9 cellular contexts compared by ENCODE assay signal in genomic region chr3:16482770-16483531, GRCh38. TPM values are rescaled to one million over a fixed set of nuclear protein-coding genes. Genes with fewer than 3 reads are reported as not detected.
A peak's percentile ranks its signal among the peaks of the same experiment; 100 is the strongest.
DNase-seq lines count a peak whose midpoint lies in the region; ATAC-seq and TF ChIP-seq lines count a peak whose summit lies in the region.
"Had no signal": no experiment of that assay in that cellular context is flagged by ENCODE, and none has a peak within 500 bp of the region (broad histone marks: within the 10 kb centered on the region; RNA-seq: fewer than 3 reads in every experiment).

No MANE protein-coding gene starts in this region.

- H3K4me3 Mint-ChIP-seq in CD4-positive, alpha-beta memory T cell = peak overlapping the region; percentile 7 to 81 (median 69)
- H3K4me3 Mint-ChIP-seq: brain had no signal

- CTCF ChIA-PET in CD4-positive, alpha-beta memory T cell (lab: Charles Lee; ENCODE audit: partially characterized antibody) = interaction anchor here (0.7 to 4.8 kb wide), 11 partner anchors 10 to 217 kb away, joined by 3 to 26 read pairs (median 4); partner anchors contain the start of genes OXNAD1 and RFTN1

- peaks cover 21 to 39% of the 10 kb centered on the region in 2 donors for H3K36me3 Mint-ChIP-seq in CD4-positive, alpha-beta memory T cell
- H3K36me3 Mint-ChIP-seq: brain had no signal

- H3K9ac ChIP-seq in colonic mucosa (ENCODE audit: low read depth in 2 of 2, low read length in 2 of 2) = no peak overlapping the region

- no peaks in the 10 kb centered on the region for H3K9me3 Mint-ChIP-seq in CD4-positive, alpha-beta memory T cell
- H3K9me3 Mint-ChIP-seq: brain had no signal

- TF ChIP-seq CTCF in colonic mucosa (IDR thresholded peaks at IDR 0.05) = no peak

- ATAC-seq in GM19043 (IDR thresholded peaks at IDR 0.05; ENCODE audit: low read depth, unreplicated experiment) (peak; percentile 61), HG03139 (IDR thresholded peaks at IDR 0.05; ENCODE audit: unreplicated experiment) (peak; percentile 62)

- peak overlapping the region in 1 of 2 donors; percentile 10 for H3K4me3 ChIP-seq in CD4-positive, alpha-beta memory T cell (ENCODE audit: low read length in 2 of 2)
- H3K4me3 ChIP-seq in colonic mucosa (no peak overlapping the region), thymus (ENCODE audit: low read length) (no peak overlapping the region)

- peak overlapping the region; percentile 85 to 95 (median 89) for H3K27ac Mint-ChIP-seq in CD4-positive, alpha-beta memory T cell
- H3K27ac Mint-ChIP-seq: brain had no signal

- no peaks in the 10 kb centered on the region for H3K9me3 ChIP-seq in CD4-positive, alpha-beta memory T cell (ENCODE audit: control insufficient read depth in 1 of 2, low read length in 2 of 2)
- H3K9me3 ChIP-seq in colonic mucosa (no peaks in the 10 kb centered on the region), thymus (ENCODE audit: control insufficient read depth) (no peaks in the 10 kb centered on the region)

- H3K27me3 ChIP-seq in CD4-positive, alpha-beta memory T cell (ENCODE audit: insufficient read depth, low read length) = no peaks in the 10 kb centered on the region
- H3K27me3 ChIP-seq in colonic mucosa = no peaks in the 10 kb centered on the region
- no peaks in the 10 kb centered on the region for H3K27me3 ChIP-seq in thymus (ENCODE audit: control insufficient read depth, insufficient read depth)

- H3K36me3 ChIP-seq in CD4-positive, alpha-beta memory T cell (ENCODE audit: insufficient read depth, low read length) = no peaks in the 10 kb centered on the region
- H3K36me3 ChIP-seq in colonic mucosa (no peaks in the 10 kb centered on the region), thymus (ENCODE audit: control insufficient read depth, insufficient read depth) (peaks cover 10% of the 10 kb centered on the region)

- DNase-seq in CD4-positive, alpha-beta memory T cell = peak in 4 of 5 donors; percentile 22 to 58 (median 30)
- DNase-seq in NCI-H69 (lab: John Stamatoyannopoulos, UW) (peak; percentile 98), colonic mucosa (peak; percentile 24), DMS 273 (lab: John Stamatoyannopoulos, UW; ENCODE audit: unreplicated experiment) (no peak), ACHN (no peak)

- WGBS in thymus = 44% methylated on average over 7 of the region's 7 CpGs

- POLR2A ChIA-PET in CD4-positive, alpha-beta memory T cell (lab: Charles Lee; ENCODE audit: partially characterized antibody) = interaction anchor here (0.6 to 4.0 kb wide), 17 partner anchors 8 to 360 kb away, joined by 3 to 51 read pairs (median 4); partner anchors contain the start of genes OXNAD1 and RFTN1

- H3K4me1 Mint-ChIP-seq in CD4-positive, alpha-beta memory T cell = peaks cover 50 to 83% (median 64%) of the 10 kb centered on the region in 4 donors

- H3K27ac ChIP-seq in CD4-positive, alpha-beta memory T cell (ENCODE audit: low read depth, low read length) = peak overlapping the region; percentile 48
- H3K27ac ChIP-seq in colonic mucosa = no peak overlapping the region
- H3K27ac ChIP-seq in thymus (ENCODE audit: low read depth) = peak overlapping the region; percentile 74

- intact Hi-C loops in CD4-positive, alpha-beta memory T cell (cut with micrococcal nuclease) = loop anchor here (2.0 kb wide), 1 partner anchor 14 kb away; no protein-coding TSS in a partner anchor
- intact Hi-C loops in colonic mucosa (cut with DNase I) = no loop called here

- in situ Hi-C loops in ACHN (cut with HindIII; ENCODE audit: low pct_ligation_motif_present, low pct_unique_long_range_greater_than_20kb, low sequenced_read_pairs) = no loop called here

- H3K27me3 Mint-ChIP-seq in CD4-positive, alpha-beta memory T cell = no peaks in the 10 kb centered on the region

- peaks cover 52% of the 10 kb centered on the region for H3K4me1 ChIP-seq in CD4-positive, alpha-beta memory T cell (ENCODE audit: insufficient read depth, low read length)
- peaks cover 7% of the 10 kb centered on the region for H3K4me1 ChIP-seq in colonic mucosa
- H3K4me1 ChIP-seq in thymus (ENCODE audit: control insufficient read depth, insufficient read depth, low read length) = peaks cover 44% of the 10 kb centered on the region

RNA-seq across cellular contexts. Expression of gene RFTN1, which starts 30.5 kb away (rescaled TPM):
- 10 to 100 TPM; 47.1 to 59.7 TPM for total RNA-seq in CD4-positive, alpha-beta memory T cell
- polyA plus RNA-seq in CD4-positive, alpha-beta memory T cell = 10 to 100 TPM; 38.3 to 57.0 TPM
- 10 to 100 TPM in 1 of 2 donors, 1 to 10 TPM in 1; 4.0 to 10.2 TPM for total RNA-seq in colonic mucosa
- polyA plus RNA-seq in thymus = 57.6 TPM

Comparison
In these comparisons a context has a peak if more than half of its experiments do, and no peak if none do; other contexts are left out.
1. DNase-seq: peak in CD4-positive, alpha-beta memory T cell (4 of 5), NCI-H69 (single experiment) and colonic mucosa (single experiment); none in DMS 273 (single experiment) and ACHN (single experiment).
2. RNA of gene RFTN1, which starts 30.5 kb away (total RNA-seq): 47.1 to 59.7 TPM in CD4-positive, alpha-beta memory T cell; 4.0 to 10.2 TPM in colonic mucosa; every median in the first group is over 4 times any median in the second.